19 cellular contexts compared by ENCODE assay signal in genomic region chr2:152425765-152426710, GRCh38.
DNase-seq lines count a peak whose midpoint lies in the region; ATAC-seq and TF ChIP-seq lines count a peak whose summit lies in the region.
"Had no signal": no experiment of that assay in that cellular context is flagged by ENCODE, and none has a peak within 500 bp of the region (broad histone marks: within the 10 kb centered on the region; RNA-seq: fewer than 3 reads in every experiment).

No MANE protein-coding gene starts in this region.

- no peaks in the 10 kb centered on the region for H3K9me3 Mint-ChIP-seq in GM23338
- H3K9me3 Mint-ChIP-seq: activated CD4-positive, alpha-beta T cell treated with anti-CD3 and anti-CD28 coated beads, Interleukin-2, amount 10 ng/mL, durations not matched to agents 24 days and 14 days; activated naive CD4-positive, alpha-beta T cell treated with anti-CD3 and anti-CD28 coated beads, Interleukin-2, amount 50 U/mL, for 24 hours; CD4-positive, alpha-beta memory T cell had no signal

- no peaks in the 10 kb centered on the region for H3K27me3 ChIP-seq in GM23338 (ENCODE audit: insufficient read depth)
- no peaks in the 10 kb centered on the region for H3K27me3 ChIP-seq in layer of hippocampus (ENCODE audit: control insufficient read depth, insufficient read depth, low read length)
- H3K27me3 ChIP-seq: neutrophil, tibial artery had no signal

- H3K36me3 ChIP-seq in GM23338 (ENCODE audit: insufficient read depth), result no peaks in the 10 kb centered on the region
- H3K36me3 ChIP-seq: lower lobe of right lung, neutrophil, tibial artery had no signal

- TF ChIP-seq CTCF in GM23338 (conservative IDR thresholded peaks at IDR 0.05; ENCODE audit: low read depth in 2 of 2) (no peak), cardiac fibroblast (IDR thresholded peaks at IDR 0.05; ENCODE audit: low read depth, low read length) (no peak)

- peak overlapping the region; percentile 1; the same call in 1 of the 2 replicates for H3K27ac Mint-ChIP-seq in GM23338
- H3K27ac Mint-ChIP-seq: activated CD4-positive, alpha-beta T cell treated with anti-CD3 and anti-CD28 coated beads, Interleukin-2, amount 10 ng/mL, durations not matched to agents 24 days and 14 days; activated naive CD4-positive, alpha-beta T cell treated with anti-CD3 and anti-CD28 coated beads, Interleukin-2, amount 50 U/mL, for 24 hours; CD4-positive, alpha-beta memory T cell had no signal

- H3K4me1 Mint-ChIP-seq in GM23338, result peaks cover 69% of the 10 kb centered on the region
- H3K4me1 Mint-ChIP-seq: activated naive CD4-positive, alpha-beta T cell treated with anti-CD3 and anti-CD28 coated beads, Interleukin-2, amount 50 U/mL, for 24 hours; CD4-positive, alpha-beta memory T cell had no signal

- no peak overlapping the region for H3K4me3 ChIP-seq in GM23338
- no peak overlapping the region for H3K4me3 ChIP-seq in cardiac fibroblast (replicated peaks in 1 of 2; ENCODE audit: low read depth in 2 of 2, low read length in 2 of 2)
- H3K4me3 ChIP-seq: lower lobe of right lung, tibial artery had no signal

- H3K9me2 ChIP-seq in GM23338 (ENCODE audit: insufficient read depth), result no peaks in the 10 kb centered on the region

- H3K27me3 Mint-ChIP-seq in GM23338 (ENCODE audit: insufficient read depth, low read depth, poor library complexity), result no peaks in the 10 kb centered on the region

- peaks cover 19% of the 10 kb centered on the region; the same call in 1 of the 2 replicates for H4K20me1 ChIP-seq in GM23338 (replicated peaks; ENCODE audit: insufficient read depth)

- no peak for ATAC-seq in GM23338
- ATAC-seq: lower lobe of right lung, sciatic nerve had no signal

- no peak overlapping the region for H2AFZ ChIP-seq in GM23338

- peaks cover 97% of the 10 kb centered on the region for H3K79me2 ChIP-seq in GM23338 (replicated peaks; ENCODE audit: insufficient read depth)

- no peak overlapping the region for H3K4me2 ChIP-seq in GM23338

- H3K4me3 Mint-ChIP-seq in GM23338, result no peak overlapping the region
- H3K4me3 Mint-ChIP-seq: activated CD4-positive, alpha-beta T cell treated with anti-CD3 and anti-CD28 coated beads, Interleukin-2, amount 10 ng/mL, durations not matched to agents 24 days and 14 days; activated naive CD4-positive, alpha-beta T cell treated with anti-CD3 and anti-CD28 coated beads, Interleukin-2, amount 50 U/mL, for 24 hours; CD4-positive, alpha-beta memory T cell had no signal

- peaks cover 65% of the 10 kb centered on the region for H3K4me1 ChIP-seq in GM23338 (ENCODE audit: insufficient read depth)

- DNase-seq in GM23338 (ENCODE audit: low spot score) (no peak), cardiac fibroblast (ENCODE audit: low read depth in 2 of 2) (peak; percentile 33 to 67), substantia nigra (lab: John Stamatoyannopoulos, UW) (no peak), HPDE6-E6E7 (ENCODE audit: extremely low spot score) (no peak), NCI-H2107 (lab: John Stamatoyannopoulos, UW) (no peak), MV-4-11 (lab: John Stamatoyannopoulos, UW) (no peak)
- DNase-seq: activated CD4-positive, alpha-beta T cell treated with anti-CD3 and anti-CD28 coated beads, Interleukin-2, amount 10 ng/mL, durations not matched to agents 24 days and 14 days; CD4-positive, alpha-beta memory T cell; effector memory CD4-positive, alpha-beta T cell; lower lobe of right lung; NCI-H1092; NCI-H2227 treated with DMSO at 0.1 percent for 48 hours; stimulated activated CD4-positive, alpha-beta T cell treated with anti-CD3 and anti-CD28 coated beads, Interleukin-4, amount 100 ng/mL, for 1 hour; stimulated activated CD8-positive, alpha-beta memory T cell treated with anti-CD3 and anti-CD28 coated beads, Interleukin-4, amount 100 ng/mL, for 48 hours; tibial artery had no signal

- no peaks in the 10 kb centered on the region for H3F3A ChIP-seq in GM23338 (replicated peaks; ENCODE audit: low read depth)

- no peak overlapping the region for H3K27ac ChIP-seq in GM23338 (ENCODE audit: low read depth)
- H3K27ac ChIP-seq in layer of hippocampus (ENCODE audit: low read depth, low read length), result peak overlapping the region; percentile 64
- H3K27ac ChIP-seq in substantia nigra (ENCODE audit: low read depth, low read length, poor library complexity, severe bottlenecking), result peak overlapping the region; percentile 37
- H3K27ac ChIP-seq: lower lobe of right lung, neutrophil, tibial artery had no signal

- H3K36me3 Mint-ChIP-seq in GM23338 (ENCODE audit: low read depth), result no peaks in the 10 kb centered on the region
- H3K36me3 Mint-ChIP-seq: activated naive CD4-positive, alpha-beta T cell treated with anti-CD3 and anti-CD28 coated beads, Interleukin-2, amount 50 U/mL, for 24 hours; CD4-positive, alpha-beta memory T cell had no signal

TF ChIP-seq in GM23338, 12 proteins besides CTCF, POLR2A, EP300 and RAD21:
- TF ChIP-seq ZNF114 (CRISPR knock-in tag; IDR thresholded peaks at IDR 0.05), result no peak
- no peak for TF ChIP-seq REST (IDR thresholded peaks at IDR 0.05; ENCODE audit: unreplicated experiment)
- TF ChIP-seq EZH2phosphoT487 (IDR thresholded peaks at IDR 0.05; ENCODE audit: unreplicated experiment), result no peak
- TF ChIP-seq EZH2 (IDR thresholded peaks at IDR 0.05; ENCODE audit: low read depth, unreplicated experiment), result no peak
- TF ChIP-seq ZNF331 (CRISPR knock-in tag; IDR thresholded peaks at IDR 0.05; ENCODE audit: low read depth), result no peak
- TF ChIP-seq JUNB (IDR thresholded peaks at IDR 0.05; ENCODE audit: unreplicated experiment), result no peak
- no peak for TF ChIP-seq POLR2AphosphoS5 (IDR thresholded peaks at IDR 0.05; ENCODE audit: low read depth)
- TF ChIP-seq, protein P1, sequence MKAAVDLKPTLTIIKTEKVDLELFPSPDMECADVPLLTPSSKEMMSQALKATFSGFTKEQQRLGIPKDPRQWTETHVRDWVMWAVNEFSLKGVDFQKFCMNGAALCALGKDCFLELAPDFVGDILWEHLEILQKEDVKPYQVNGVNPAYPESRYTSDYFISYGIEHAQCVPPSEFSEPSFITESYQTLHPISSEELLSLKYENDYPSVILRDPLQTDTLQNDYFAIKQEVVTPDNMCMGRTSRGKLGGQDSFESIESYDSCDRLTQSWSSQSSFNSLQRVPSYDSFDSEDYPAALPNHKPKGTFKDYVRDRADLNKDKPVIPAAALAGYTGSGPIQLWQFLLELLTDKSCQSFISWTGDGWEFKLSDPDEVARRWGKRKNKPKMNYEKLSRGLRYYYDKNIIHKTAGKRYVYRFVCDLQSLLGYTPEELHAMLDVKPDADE (IDR thresholded peaks at IDR 0.05), result no peak
- TF ChIP-seq STAT1 (IDR thresholded peaks at IDR 0.05; ENCODE audit: unreplicated experiment), result no peak
- no peak for TF ChIP-seq CREB1 (CRISPR knock-in tag; IDR thresholded peaks at IDR 0.05; ENCODE audit: low read depth)
TF ChIP-seq in GM23338: peak in this region for 0.

Comparison
In these comparisons a context has a peak if more than half of its experiments do, and no peak if none do; other contexts are left out.
1. DNase-seq: peak in cardiac fibroblast (2 of 2); none in GM23338 (single experiment), substantia nigra (0 of 49), HPDE6-E6E7 (single experiment), NCI-H2107 (single experiment) and MV-4-11 (single experiment).